Comparison of ENCODE assay signal across 1 cellular context in genomic region chr1:202315576-202316168, GRCh38.
A peak's percentile ranks its signal among the peaks of the same experiment; 100 is the strongest.
TF ChIP-seq lines count a peak whose summit lies in the region.

No MANE protein-coding gene starts in this region.

TF ChIP-seq in H1, 55 proteins besides CTCF, POLR2A, EP300 and RAD21:
- no peak for TF ChIP-seq ATF3 (IDR thresholded peaks at IDR 0.05; ENCODE audit: insufficient read depth, low read depth, low read length)
- TF ChIP-seq TAF7 (optimal IDR thresholded peaks at IDR 0.05; ENCODE audit: borderline replicate concordance, low read depth, low read length) = no peak
- no peak for TF ChIP-seq ZNF274 (IDR thresholded peaks at IDR 0.05; ENCODE audit: borderline replicate concordance, extremely low read depth, low read length)
- TF ChIP-seq HDAC2 (IDR thresholded peaks at IDR 0.05; ENCODE audit: borderline replicate concordance in 1 of 2, low read depth in 2 of 2, low read length in 2 of 2) = no peak
- TF ChIP-seq NRF1 (IDR thresholded peaks at IDR 0.05; ENCODE audit: low read depth, low read length) = no peak
- no peak for TF ChIP-seq RBBP5 (IDR thresholded peaks at IDR 0.05; ENCODE audit: borderline replicate concordance, low read depth, low read length)
- no peak for TF ChIP-seq SAP30 (IDR thresholded peaks at IDR 0.05; ENCODE audit: insufficient read depth, insufficient replicate concordance, low read length)
- TF ChIP-seq YY1 (IDR thresholded peaks at IDR 0.05; ENCODE audit: low read depth, low read length) = 0 out of 2 replicates have a peak, but pooled peaks have one; percentile 39
- no peak for TF ChIP-seq EZH2 (IDR thresholded peaks at IDR 0.05; ENCODE audit: low read depth, low read length, severe bottlenecking)
- TF ChIP-seq JUN (IDR thresholded peaks at IDR 0.05; ENCODE audit: low read depth, low read length) = no peak
- no peak for TF ChIP-seq TEAD4 (IDR thresholded peaks at IDR 0.05; ENCODE audit: low read depth, low read length)
- peak; percentile 66; the same call in 1 of the 2 replicates for TF ChIP-seq GABPA (IDR thresholded peaks at IDR 0.05; ENCODE audit: borderline replicate concordance, insufficient read depth, low read length)
- no peak for TF ChIP-seq POU5F1 (IDR thresholded peaks at IDR 0.05; ENCODE audit: low read depth, low read length)
- no peak for TF ChIP-seq ATF2 (IDR thresholded peaks at IDR 0.05; ENCODE audit: low read length)
- no peak for TF ChIP-seq CEBPB (IDR thresholded peaks at IDR 0.05; ENCODE audit: low read depth, low read length)
- no peak for TF ChIP-seq EGR1 (IDR thresholded peaks at IDR 0.05; ENCODE audit: borderline replicate concordance, low read depth, low read length)
- TF ChIP-seq FOSL1 (IDR thresholded peaks at IDR 0.05; ENCODE audit: insufficient read depth, low read depth, low read length) = no peak
- TF ChIP-seq RFX5 (IDR thresholded peaks at IDR 0.05; ENCODE audit: borderline replicate concordance, low read depth, low read length) = no peak
- TF ChIP-seq MAX (IDR thresholded peaks at IDR 0.05) = peak; percentile 39; the same call in 1 of the 2 replicates
- no peak for TF ChIP-seq BACH1 (IDR thresholded peaks at IDR 0.05; ENCODE audit: low read length)
- TF ChIP-seq SP1 (IDR thresholded peaks at IDR 0.05; ENCODE audit: low read depth, low read length) = no peak
TF ChIP-seq in H1: peak in this region for 3.
